ENCODE assay signal across 12 cellular contexts in the genomic region with DNA sequence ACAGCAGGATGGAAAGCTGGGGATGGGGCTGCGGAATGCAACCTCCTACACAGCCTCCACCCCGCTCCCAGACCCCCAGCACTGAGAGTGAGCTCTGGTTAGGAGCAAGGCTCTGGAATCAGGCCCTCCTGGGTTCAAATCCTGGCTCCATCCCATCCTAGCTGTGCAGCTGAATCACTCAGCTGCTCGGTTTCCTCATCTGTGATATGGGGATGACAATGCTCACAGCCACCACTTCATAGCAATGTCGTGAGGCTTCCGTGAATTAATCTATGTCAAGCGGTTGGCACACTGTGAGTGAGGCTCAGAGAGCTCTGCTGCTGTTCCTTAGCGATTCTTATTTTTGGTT. TPM values are rescaled to one million over a fixed set of nuclear protein-coding genes. Genes with fewer than 3 reads are reported as not detected.
A peak's percentile ranks its signal among the peaks of the same experiment; 100 is the strongest.
DNase-seq lines count a peak whose midpoint lies in the region; ATAC-seq and TF ChIP-seq lines count a peak whose summit lies in the region.
"Had no signal": no experiment of that assay in that cellular context is flagged by ENCODE, and none has a peak within 500 bp of the region (broad histone marks: within the 10 kb centered on the region; RNA-seq: fewer than 3 reads in every experiment).

No MANE protein-coding gene starts in this region.

- no peak for TF ChIP-seq CTCF in glutamatergic neuron (IDR thresholded peaks at IDR 0.05; ENCODE audit: partially characterized antibody, unreplicated experiment)

- no peak overlapping the region for H3K27ac Mint-ChIP-seq in activated CD4-positive, alpha-beta memory T cell treated with anti-CD3 and anti-CD28 coated beads for 36 hours
- H3K27ac Mint-ChIP-seq in activated CD4-positive, alpha-beta memory T cell treated with anti-CD3 and anti-CD28 coated beads, Interleukin-2, amount 10 ng/mL, durations not matched to agents 7 days and 5 days, result no peak overlapping the region
- no peak overlapping the region for H3K27ac Mint-ChIP-seq in activated naive CD8-positive, alpha-beta T cell
- no peak overlapping the region for H3K27ac Mint-ChIP-seq in glutamatergic neuron (ENCODE audit: unreplicated experiment)
- H3K27ac Mint-ChIP-seq in stimulated activated naive B cell treated with anti-CD40 and anti-IgM and Interleukin-4, amounts not matched to agents 10 μg/mL and 1 μg/mL and 100 μg/mL, for 72 hours, result peak overlapping the region; percentile 56

- no peak for DNase-seq in activated CD4-positive, alpha-beta memory T cell treated with anti-CD3 and anti-CD28 coated beads for 36 hours
- no peak for DNase-seq in activated CD4-positive, alpha-beta memory T cell treated with anti-CD3 and anti-CD28 coated beads, Interleukin-2, amount 10 ng/mL, durations not matched to agents 7 days and 5 days
- no peak for DNase-seq in glutamatergic neuron
- no peak for DNase-seq in stimulated activated naive B cell treated with anti-CD40 and anti-IgM and Interleukin-4, amounts not matched to agents 10 μg/mL and 1 μg/mL and 100 μg/mL, for 72 hours
- DNase-seq in NCI-H1105 treated with DMSO at 0.1 percent for 48 hours (lab: John Stamatoyannopoulos, UW), result no peak
- DNase-seq in mucosa of gallbladder (ENCODE audit: low spot score), result no peak
- DNase-seq: NCI-H524, Right ventricle myocardium superior had no signal

- POLR2A ChIA-PET in activated CD4-positive, alpha-beta memory T cell treated with anti-CD3 and anti-CD28 coated beads for 36 hours (lab: Charles Lee), result no interaction called here
- POLR2A ChIA-PET in activated CD4-positive, alpha-beta memory T cell treated with anti-CD3 and anti-CD28 coated beads, Interleukin-2, amount 10 ng/mL, durations not matched to agents 7 days and 5 days (lab: Charles Lee), result no interaction called here

- ATAC-seq in stimulated activated naive B cell treated with anti-CD40 and anti-IgM and Interleukin-4, amounts not matched to agents 10 μg/mL and 1 μg/mL and 100 μg/mL, for 72 hours (replicated peaks), result no peak
- no peak for ATAC-seq in GM21723 (IDR thresholded peaks at IDR 0.05; ENCODE audit: unreplicated experiment)

- H3K4me1 Mint-ChIP-seq in activated CD4-positive, alpha-beta memory T cell treated with anti-CD3 and anti-CD28 coated beads for 36 hours (ENCODE audit: low read depth), result peaks cover 11% of the 10 kb centered on the region
- peaks cover 17% of the 10 kb centered on the region for H3K4me1 Mint-ChIP-seq in activated CD4-positive, alpha-beta memory T cell treated with anti-CD3 and anti-CD28 coated beads, Interleukin-2, amount 10 ng/mL, durations not matched to agents 7 days and 5 days
- peaks cover 17% of the 10 kb centered on the region for H3K4me1 Mint-ChIP-seq in activated naive CD8-positive, alpha-beta T cell (ENCODE audit: low read depth)
- H3K4me1 Mint-ChIP-seq in glutamatergic neuron (ENCODE audit: low read depth, unreplicated experiment), result peaks cover 1% of the 10 kb centered on the region
- H3K4me1 Mint-ChIP-seq in stimulated activated naive B cell treated with anti-CD40 and anti-IgM and Interleukin-4, amounts not matched to agents 10 μg/mL and 1 μg/mL and 100 μg/mL, for 72 hours, result peaks cover 8 to 20% of the 10 kb centered on the region in 2 donors
- H3K4me1 Mint-ChIP-seq: neural crest cell had no signal

- CTCF ChIA-PET in activated CD4-positive, alpha-beta memory T cell treated with anti-CD3 and anti-CD28 coated beads for 36 hours (lab: Charles Lee), result interaction anchor here (1.6 kb wide), 1 partner anchor 33 kb away, joined by 6 read pairs; no protein-coding TSS in a partner anchor
- CTCF ChIA-PET in activated CD4-positive, alpha-beta memory T cell treated with anti-CD3 and anti-CD28 coated beads, Interleukin-2, amount 10 ng/mL, durations not matched to agents 7 days and 5 days (lab: Charles Lee), result interaction anchor here (0.5 to 1.2 kb wide), 3 partner anchors 25 to 571 kb away, joined by 3 to 4 read pairs (median 3); no protein-coding TSS in a partner anchor

- H3K4me3 Mint-ChIP-seq in activated CD4-positive, alpha-beta memory T cell treated with anti-CD3 and anti-CD28 coated beads for 36 hours, result peak overlapping the region; percentile 32
- no peak overlapping the region for H3K4me3 Mint-ChIP-seq in activated CD4-positive, alpha-beta memory T cell treated with anti-CD3 and anti-CD28 coated beads, Interleukin-2, amount 10 ng/mL, durations not matched to agents 7 days and 5 days
- peak overlapping the region; percentile 67 for H3K4me3 Mint-ChIP-seq in activated naive CD8-positive, alpha-beta T cell
- peak overlapping the region; percentile 77 for H3K4me3 Mint-ChIP-seq in glutamatergic neuron (ENCODE audit: unreplicated experiment)
- peak overlapping the region in 1 of 2 donors; percentile 19 for H3K4me3 Mint-ChIP-seq in stimulated activated naive B cell treated with anti-CD40 and anti-IgM and Interleukin-4, amounts not matched to agents 10 μg/mL and 1 μg/mL and 100 μg/mL, for 72 hours
- H3K4me3 Mint-ChIP-seq: neural crest cell had no signal

- intact Hi-C loops in activated CD4-positive, alpha-beta memory T cell treated with anti-CD3 and anti-CD28 coated beads for 36 hours (cut with micrococcal nuclease), result no loop called here

- peaks cover 30% of the 10 kb centered on the region for H3K27me3 Mint-ChIP-seq in activated CD4-positive, alpha-beta memory T cell treated with anti-CD3 and anti-CD28 coated beads for 36 hours
- H3K27me3 Mint-ChIP-seq in activated CD4-positive, alpha-beta memory T cell treated with anti-CD3 and anti-CD28 coated beads, Interleukin-2, amount 10 ng/mL, durations not matched to agents 7 days and 5 days, result peaks cover 51% of the 10 kb centered on the region
- H3K27me3 Mint-ChIP-seq in activated naive CD8-positive, alpha-beta T cell, result peaks cover 23% of the 10 kb centered on the region
- H3K27me3 Mint-ChIP-seq in glutamatergic neuron (ENCODE audit: unreplicated experiment), result peaks cover 19% of the 10 kb centered on the region
- peaks cover 52 to 54% of the 10 kb centered on the region in 2 donors for H3K27me3 Mint-ChIP-seq in stimulated activated naive B cell treated with anti-CD40 and anti-IgM and Interleukin-4, amounts not matched to agents 10 μg/mL and 1 μg/mL and 100 μg/mL, for 72 hours

- H3K36me3 Mint-ChIP-seq in activated CD4-positive, alpha-beta memory T cell treated with anti-CD3 and anti-CD28 coated beads for 36 hours, result no peaks in the 10 kb centered on the region
- H3K36me3 Mint-ChIP-seq in activated CD4-positive, alpha-beta memory T cell treated with anti-CD3 and anti-CD28 coated beads, Interleukin-2, amount 10 ng/mL, durations not matched to agents 7 days and 5 days (ENCODE audit: low read depth), result no peaks in the 10 kb centered on the region
- no peaks in the 10 kb centered on the region for H3K36me3 Mint-ChIP-seq in activated naive CD8-positive, alpha-beta T cell
- H3K36me3 Mint-ChIP-seq in glutamatergic neuron (ENCODE audit: unreplicated experiment), result no peaks in the 10 kb centered on the region
- no peaks in the 10 kb centered on the region for H3K36me3 Mint-ChIP-seq in stimulated activated naive B cell treated with anti-CD40 and anti-IgM and Interleukin-4, amounts not matched to agents 10 μg/mL and 1 μg/mL and 100 μg/mL, for 72 hours

- no peaks in the 10 kb centered on the region for H3K9me3 Mint-ChIP-seq in activated CD4-positive, alpha-beta memory T cell treated with anti-CD3 and anti-CD28 coated beads for 36 hours
- H3K9me3 Mint-ChIP-seq in activated CD4-positive, alpha-beta memory T cell treated with anti-CD3 and anti-CD28 coated beads, Interleukin-2, amount 10 ng/mL, durations not matched to agents 7 days and 5 days, result no peaks in the 10 kb centered on the region
- H3K9me3 Mint-ChIP-seq in activated naive CD8-positive, alpha-beta T cell (ENCODE audit: low read depth), result no peaks in the 10 kb centered on the region
- no peaks in the 10 kb centered on the region for H3K9me3 Mint-ChIP-seq in glutamatergic neuron (ENCODE audit: unreplicated experiment)
- H3K9me3 Mint-ChIP-seq in stimulated activated naive B cell treated with anti-CD40 and anti-IgM and Interleukin-4, amounts not matched to agents 10 μg/mL and 1 μg/mL and 100 μg/mL, for 72 hours, result no peaks in the 10 kb centered on the region
- H3K9me3 Mint-ChIP-seq: neural crest cell had no signal

RNA-seq across cellular contexts. Expression of a gene that starts 0.5 kb away (rescaled TPM):
- total RNA-seq in activated CD4-positive, alpha-beta memory T cell treated with anti-CD3 and anti-CD28 coated beads for 36 hours, result under 1 TPM; 0.15 to 0.31 TPM
- total RNA-seq in activated CD4-positive, alpha-beta memory T cell treated with anti-CD3 and anti-CD28 coated beads, Interleukin-2, amount 10 ng/mL, durations not matched to agents 7 days and 5 days, result not detected
- total RNA-seq in glutamatergic neuron (ENCODE audit: unreplicated experiment) (not detected), mucosa of gallbladder (7.3 TPM)
- total RNA-seq: neural crest cell, Right ventricle myocardium superior, upper lobe of left lung had no signal

RNA-seq across cellular contexts. Expression of a gene that starts 40.9 kb away (rescaled TPM):
- total RNA-seq in activated CD4-positive, alpha-beta memory T cell treated with anti-CD3 and anti-CD28 coated beads for 36 hours, result 10 to 100 TPM; 16.3 to 17.8 TPM
- total RNA-seq in activated CD4-positive, alpha-beta memory T cell treated with anti-CD3 and anti-CD28 coated beads, Interleukin-2, amount 10 ng/mL, durations not matched to agents 7 days and 5 days, result 10 to 100 TPM; 16.2 to 19.6 TPM
- 52.5 TPM for total RNA-seq in glutamatergic neuron (ENCODE audit: unreplicated experiment)
- 89.3 TPM for total RNA-seq in mucosa of gallbladder

RNA-seq across cellular contexts. Expression of a gene that starts 52.4 kb away (rescaled TPM):
- 1 to 10 TPM; 2.2 to 2.4 TPM for total RNA-seq in activated CD4-positive, alpha-beta memory T cell treated with anti-CD3 and anti-CD28 coated beads for 36 hours
- total RNA-seq in activated CD4-positive, alpha-beta memory T cell treated with anti-CD3 and anti-CD28 coated beads, Interleukin-2, amount 10 ng/mL, durations not matched to agents 7 days and 5 days, result under 1 TPM in 1 of 2 experiments, not detected in 1; 0.18 TPM
- total RNA-seq in glutamatergic neuron (ENCODE audit: unreplicated experiment), result 2.2 TPM
- total RNA-seq in mucosa of gallbladder, result 28.1 TPM
